1 cellular context compared by ENCODE assay signal in the genomic region with DNA sequence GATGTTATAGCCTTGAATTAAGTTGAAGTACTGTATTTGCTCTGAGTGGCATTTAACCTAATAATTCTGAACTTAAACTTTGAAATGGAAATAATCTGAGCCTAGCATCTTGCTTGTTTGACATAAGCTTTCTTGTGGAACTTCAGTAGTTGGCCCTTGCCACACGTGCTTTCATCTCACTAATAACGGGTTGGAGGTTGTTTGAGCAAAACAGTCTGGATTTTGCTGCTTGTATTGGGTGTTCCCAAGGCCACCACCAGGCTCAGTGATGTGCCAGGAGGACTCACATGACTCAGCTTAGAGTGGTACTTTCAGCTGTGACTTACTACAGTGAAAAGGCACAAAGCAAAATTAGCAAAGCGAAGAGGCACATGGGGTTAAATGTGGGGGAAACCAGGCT.
TF ChIP-seq lines count a peak whose summit lies in the region.

No MANE protein-coding gene starts in this region.

TF ChIP-seq in HepG2, 621 proteins besides CTCF, POLR2A, EP300 and RAD21 (continues in another document):
- no peak for TF ChIP-seq ZNF580 (CRISPR knock-in tag; IDR thresholded peaks at IDR 0.05; ENCODE audit: borderline replicate concordance, low read depth)
- no peak for TF ChIP-seq ZBTB21 (CRISPR knock-in tag; IDR thresholded peaks at IDR 0.05)
- TF ChIP-seq ZNF615 (CRISPR knock-in tag; IDR thresholded peaks at IDR 0.05; ENCODE audit: borderline replicate concordance), result no peak
- TF ChIP-seq STAG1 (CRISPR knock-in tag; IDR thresholded peaks at IDR 0.05), result no peak
- TF ChIP-seq KLF9 (CRISPR knock-in tag; IDR thresholded peaks at IDR 0.05; ENCODE audit: low read depth), result no peak
- TF ChIP-seq, protein P1, sequence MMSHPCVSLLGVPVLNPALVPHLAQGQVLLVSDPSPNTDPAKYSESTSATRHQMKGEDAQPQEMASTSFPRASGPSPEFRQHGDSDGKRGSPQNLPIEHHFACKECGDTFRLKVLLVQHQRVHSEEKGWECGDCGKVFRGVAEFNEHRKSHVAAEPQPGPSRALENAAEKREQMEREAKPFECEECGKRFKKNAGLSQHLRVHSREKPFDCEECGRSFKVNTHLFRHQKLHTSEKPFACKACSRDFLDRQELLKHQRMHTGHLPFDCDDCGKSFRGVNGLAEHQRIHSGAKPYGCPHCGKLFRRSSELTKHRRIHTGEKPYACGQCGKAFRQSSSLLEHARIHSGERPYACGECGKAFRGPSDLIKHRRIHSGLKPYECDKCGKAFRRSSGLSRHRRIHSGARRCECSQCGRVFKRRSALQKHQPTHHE (CRISPR knock-in tag; IDR thresholded peaks at IDR 0.05; ENCODE audit: borderline replicate concordance), result no peak
- TF ChIP-seq GATAD2A (CRISPR knock-in tag; IDR thresholded peaks at IDR 0.05), result peak; percentile 49
- no peak for TF ChIP-seq ZNF354B (CRISPR knock-in tag; IDR thresholded peaks at IDR 0.05)
- TF ChIP-seq, protein P2, sequence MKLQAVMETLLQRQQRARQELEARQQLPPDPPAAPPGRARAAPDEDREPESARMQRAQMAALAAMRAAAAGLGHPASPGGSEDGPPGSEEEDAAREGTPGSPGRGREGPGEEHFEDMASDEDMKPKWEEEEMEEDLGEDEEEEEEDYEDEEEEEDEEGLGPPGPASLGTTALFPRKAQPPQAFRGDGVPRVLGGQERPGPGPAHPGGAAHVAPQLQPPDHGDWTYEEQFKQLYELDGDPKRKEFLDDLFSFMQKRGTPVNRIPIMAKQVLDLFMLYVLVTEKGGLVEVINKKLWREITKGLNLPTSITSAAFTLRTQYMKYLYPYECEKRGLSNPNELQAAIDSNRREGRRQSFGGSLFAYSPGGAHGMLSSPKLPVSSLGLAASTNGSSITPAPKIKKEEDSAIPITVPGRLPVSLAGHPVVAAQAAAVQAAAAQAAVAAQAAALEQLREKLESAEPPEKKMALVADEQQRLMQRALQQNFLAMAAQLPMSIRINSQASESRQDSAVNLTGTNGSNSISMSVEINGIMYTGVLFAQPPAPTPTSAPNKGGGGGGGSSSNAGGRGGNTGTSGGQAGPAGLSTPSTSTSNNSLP (IDR thresholded peaks at IDR 0.05; ENCODE audit: low read depth, low read length), result 0 out of 2 replicates have a peak, but pooled peaks have one; percentile 29
- no peak for TF ChIP-seq FOXM1 (CRISPR knock-in tag; IDR thresholded peaks at IDR 0.05)
- no peak for TF ChIP-seq ZNF570 (CRISPR knock-in tag; IDR thresholded peaks at IDR 0.05; ENCODE audit: borderline replicate concordance)
- peak; percentile 74 for TF ChIP-seq FOSL2 (CRISPR knock-in tag; IDR thresholded peaks at IDR 0.05)
- TF ChIP-seq, protein P3, sequence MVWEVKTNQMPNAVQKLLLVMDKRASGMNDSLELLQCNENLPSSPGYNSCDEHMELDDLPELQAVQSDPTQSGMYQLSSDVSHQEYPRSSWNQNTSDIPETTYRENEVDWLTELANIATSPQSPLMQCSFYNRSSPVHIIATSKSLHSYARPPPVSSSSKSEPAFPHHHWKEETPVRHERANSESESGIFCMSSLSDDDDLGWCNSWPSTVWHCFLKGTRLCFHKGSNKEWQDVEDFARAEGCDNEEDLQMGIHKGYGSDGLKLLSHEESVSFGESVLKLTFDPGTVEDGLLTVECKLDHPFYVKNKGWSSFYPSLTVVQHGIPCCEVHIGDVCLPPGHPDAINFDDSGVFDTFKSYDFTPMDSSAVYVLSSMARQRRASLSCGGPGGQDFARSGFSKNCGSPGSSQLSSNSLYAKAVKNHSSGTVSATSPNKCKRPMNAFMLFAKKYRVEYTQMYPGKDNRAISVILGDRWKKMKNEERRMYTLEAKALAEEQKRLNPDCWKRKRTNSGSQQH (CRISPR knock-in tag; IDR thresholded peaks at IDR 0.05; ENCODE audit: low read depth), result 0 out of 2 replicates have a peak, but pooled peaks have one; percentile 27
- TF ChIP-seq NFATC3 (CRISPR knock-in tag; IDR thresholded peaks at IDR 0.05), result no peak
- TF ChIP-seq, protein P4, sequence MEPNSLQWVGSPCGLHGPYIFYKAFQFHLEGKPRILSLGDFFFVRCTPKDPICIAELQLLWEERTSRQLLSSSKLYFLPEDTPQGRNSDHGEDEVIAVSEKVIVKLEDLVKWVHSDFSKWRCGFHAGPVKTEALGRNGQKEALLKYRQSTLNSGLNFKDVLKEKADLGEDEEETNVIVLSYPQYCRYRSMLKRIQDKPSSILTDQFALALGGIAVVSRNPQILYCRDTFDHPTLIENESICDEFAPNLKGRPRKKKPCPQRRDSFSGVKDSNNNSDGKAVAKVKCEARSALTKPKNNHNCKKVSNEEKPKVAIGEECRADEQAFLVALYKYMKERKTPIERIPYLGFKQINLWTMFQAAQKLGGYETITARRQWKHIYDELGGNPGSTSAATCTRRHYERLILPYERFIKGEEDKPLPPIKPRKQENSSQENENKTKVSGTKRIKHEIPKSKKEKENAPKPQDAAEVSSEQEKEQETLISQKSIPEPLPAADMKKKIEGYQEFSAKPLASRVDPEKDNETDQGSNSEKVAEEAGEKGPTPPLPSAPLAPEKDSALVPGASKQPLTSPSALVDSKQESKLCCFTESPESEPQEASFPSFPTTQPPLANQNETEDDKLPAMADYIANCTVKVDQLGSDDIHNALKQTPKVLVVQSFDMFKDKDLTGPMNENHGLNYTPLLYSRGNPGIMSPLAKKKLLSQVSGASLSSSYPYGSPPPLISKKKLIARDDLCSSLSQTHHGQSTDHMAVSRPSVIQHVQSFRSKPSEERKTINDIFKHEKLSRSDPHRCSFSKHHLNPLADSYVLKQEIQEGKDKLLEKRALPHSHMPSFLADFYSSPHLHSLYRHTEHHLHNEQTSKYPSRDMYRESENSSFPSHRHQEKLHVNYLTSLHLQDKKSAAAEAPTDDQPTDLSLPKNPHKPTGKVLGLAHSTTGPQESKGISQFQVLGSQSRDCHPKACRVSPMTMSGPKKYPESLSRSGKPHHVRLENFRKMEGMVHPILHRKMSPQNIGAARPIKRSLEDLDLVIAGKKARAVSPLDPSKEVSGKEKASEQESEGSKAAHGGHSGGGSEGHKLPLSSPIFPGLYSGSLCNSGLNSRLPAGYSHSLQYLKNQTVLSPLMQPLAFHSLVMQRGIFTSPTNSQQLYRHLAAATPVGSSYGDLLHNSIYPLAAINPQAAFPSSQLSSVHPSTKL (CRISPR knock-in tag; IDR thresholded peaks at IDR 0.05), result peak; percentile 58; the same call in 1 of the 2 replicates
- no peak for TF ChIP-seq SOX13 (IDR thresholded peaks at IDR 0.05)
- TF ChIP-seq SOX13 (CRISPR knock-in tag; conservative IDR thresholded peaks at IDR 0.05 in 1 of 2, IDR thresholded peaks at IDR 0.05 in 1 of 2), result 0 out of 4 replicates have a peak, but pooled peaks of 1 of the 2 experiments have one; percentile 38
- TF ChIP-seq, protein P5, sequence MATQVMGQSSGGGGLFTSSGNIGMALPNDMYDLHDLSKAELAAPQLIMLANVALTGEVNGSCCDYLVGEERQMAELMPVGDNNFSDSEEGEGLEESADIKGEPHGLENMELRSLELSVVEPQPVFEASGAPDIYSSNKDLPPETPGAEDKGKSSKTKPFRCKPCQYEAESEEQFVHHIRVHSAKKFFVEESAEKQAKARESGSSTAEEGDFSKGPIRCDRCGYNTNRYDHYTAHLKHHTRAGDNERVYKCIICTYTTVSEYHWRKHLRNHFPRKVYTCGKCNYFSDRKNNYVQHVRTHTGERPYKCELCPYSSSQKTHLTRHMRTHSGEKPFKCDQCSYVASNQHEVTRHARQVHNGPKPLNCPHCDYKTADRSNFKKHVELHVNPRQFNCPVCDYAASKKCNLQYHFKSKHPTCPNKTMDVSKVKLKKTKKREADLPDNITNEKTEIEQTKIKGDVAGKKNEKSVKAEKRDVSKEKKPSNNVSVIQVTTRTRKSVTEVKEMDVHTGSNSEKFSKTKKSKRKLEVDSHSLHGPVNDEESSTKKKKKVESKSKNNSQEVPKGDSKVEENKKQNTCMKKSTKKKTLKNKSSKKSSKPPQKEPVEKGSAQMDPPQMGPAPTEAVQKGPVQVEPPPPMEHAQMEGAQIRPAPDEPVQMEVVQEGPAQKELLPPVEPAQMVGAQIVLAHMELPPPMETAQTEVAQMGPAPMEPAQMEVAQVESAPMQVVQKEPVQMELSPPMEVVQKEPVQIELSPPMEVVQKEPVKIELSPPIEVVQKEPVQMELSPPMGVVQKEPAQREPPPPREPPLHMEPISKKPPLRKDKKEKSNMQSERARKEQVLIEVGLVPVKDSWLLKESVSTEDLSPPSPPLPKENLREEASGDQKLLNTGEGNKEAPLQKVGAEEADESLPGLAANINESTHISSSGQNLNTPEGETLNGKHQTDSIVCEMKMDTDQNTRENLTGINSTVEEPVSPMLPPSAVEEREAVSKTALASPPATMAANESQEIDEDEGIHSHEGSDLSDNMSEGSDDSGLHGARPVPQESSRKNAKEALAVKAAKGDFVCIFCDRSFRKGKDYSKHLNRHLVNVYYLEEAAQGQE (IDR thresholded peaks at IDR 0.05; ENCODE audit: borderline replicate concordance in 1 of 2, low read depth in 1 of 2, low read length in 2 of 2), result no peak
- TF ChIP-seq SOX5 (CRISPR knock-in tag; IDR thresholded peaks at IDR 0.05; ENCODE audit: borderline replicate concordance), result peak; percentile 34; the same call in 1 of the 2 replicates
- no peak for TF ChIP-seq NFRKB (IDR thresholded peaks at IDR 0.05)
- TF ChIP-seq ZNF670 (CRISPR knock-in tag; IDR thresholded peaks at IDR 0.05; ENCODE audit: borderline replicate concordance), result 0 out of 2 replicates have a peak, but pooled peaks have one; percentile 22
- peak; percentile 53 for TF ChIP-seq HNF4A (CRISPR knock-in tag; IDR thresholded peaks at IDR 0.05)
- no peak for TF ChIP-seq ZNF350 (CRISPR knock-in tag; IDR thresholded peaks at IDR 0.05; ENCODE audit: borderline replicate concordance, low read depth)
- no peak for TF ChIP-seq ZNF263 (CRISPR knock-in tag; IDR thresholded peaks at IDR 0.05)
- no peak for TF ChIP-seq SPEN (CRISPR knock-in tag; IDR thresholded peaks at IDR 0.05; ENCODE audit: low read depth)
- peak; percentile 61; the same call in 1 of the 2 replicates for TF ChIP-seq NFE2L2 (IDR thresholded peaks at IDR 0.05; ENCODE audit: low read length)
- no peak for TF ChIP-seq DNMT1 (CRISPR knock-in tag; IDR thresholded peaks at IDR 0.05)
- no peak for TF ChIP-seq NFAT5 (CRISPR knock-in tag; IDR thresholded peaks at IDR 0.05)
- no peak for TF ChIP-seq PBX3 (CRISPR knock-in tag; IDR thresholded peaks at IDR 0.05; ENCODE audit: borderline replicate concordance)
- TF ChIP-seq KLF13 (CRISPR knock-in tag; IDR thresholded peaks at IDR 0.05), result no peak
- TF ChIP-seq MAFK (conservative IDR thresholded peaks at IDR 0.05 in 1 of 2, IDR thresholded peaks at IDR 0.05 in 1 of 2; ENCODE audit: low read length in 2 of 2), result 0 out of 4 replicates have a peak, but pooled peaks of 1 of the 2 experiments have one; percentile 19
- peak; percentile 38 for TF ChIP-seq TEAD3 (CRISPR knock-in tag; optimal IDR thresholded peaks at IDR 0.05; ENCODE audit: borderline replicate concordance)
- TF ChIP-seq GLMP (CRISPR knock-in tag; IDR thresholded peaks at IDR 0.05; ENCODE audit: borderline replicate concordance), result no peak
- TF ChIP-seq ZNF337 (CRISPR knock-in tag; IDR thresholded peaks at IDR 0.05; ENCODE audit: borderline replicate concordance, low read depth), result no peak
- TF ChIP-seq ZNF703 (CRISPR knock-in tag; IDR thresholded peaks at IDR 0.05; ENCODE audit: borderline replicate concordance), result no peak
